Comparison of ENCODE assay signal across 8 cellular contexts in the genomic region with DNA sequence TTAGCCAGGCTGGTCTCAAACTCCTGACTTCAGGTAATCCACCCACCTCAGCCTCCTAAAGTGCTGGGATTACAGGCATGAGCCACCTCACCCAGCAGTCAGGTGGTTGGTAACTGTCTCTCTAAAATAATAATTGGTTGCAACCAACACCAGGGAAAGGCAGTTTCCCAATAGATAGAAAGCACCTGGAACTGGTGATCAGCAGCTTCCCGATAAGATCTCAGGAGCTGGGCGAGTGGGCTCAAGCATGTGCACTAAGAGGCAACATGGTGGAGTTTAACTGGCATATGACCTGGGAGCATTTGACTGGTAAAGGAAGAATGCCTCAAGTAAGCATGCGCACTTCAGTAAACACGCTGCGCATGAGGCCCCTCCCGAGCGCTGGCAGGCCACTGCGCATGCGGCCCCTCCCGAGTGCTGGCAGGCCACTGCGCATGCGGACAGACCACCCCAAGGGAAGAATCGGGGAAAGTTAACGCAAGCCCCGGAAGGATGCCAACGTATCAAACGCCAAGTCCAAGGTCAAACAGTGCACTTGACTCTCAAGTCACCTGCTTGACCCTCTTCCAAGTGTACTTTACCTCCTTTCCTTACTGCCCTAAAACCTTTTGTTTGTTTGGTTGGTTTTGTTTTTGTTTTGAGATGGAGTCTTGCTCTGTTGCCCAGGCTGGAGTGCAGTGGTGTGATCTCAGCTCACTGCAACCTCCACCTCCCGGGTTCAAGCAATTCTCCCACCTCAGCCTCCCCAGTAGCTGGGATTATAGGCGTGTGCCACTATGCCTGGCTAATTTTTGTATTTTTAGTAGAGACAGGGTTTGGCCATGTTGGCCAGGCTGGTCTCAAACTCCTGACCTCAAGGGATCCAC. TPM values are rescaled to one million over a fixed set of nuclear protein-coding genes. Genes with fewer than 3 reads are reported as not detected.
DNase-seq lines count a peak whose midpoint lies in the region; ATAC-seq, FAIRE-seq and TF ChIP-seq lines count a peak whose summit lies in the region.
"Not testable (repeated sequence)": the region's sequence is repeated elsewhere in the genome, so short reads cannot be mapped to it uniquely, and the experiment has no call there.

No MANE protein-coding gene starts in this region.

- not testable (repeated sequence) for H3K9me1 ChIP-seq in endothelial cell of umbilical vein (replicated peaks; ENCODE audit: control insufficient read depth, extremely low read depth, insufficient read depth, low read length)

- H3K4me1 Mint-ChIP-seq in activated naive CD4-positive, alpha-beta T cell treated with anti-CD3 and anti-CD28 coated beads, Interleukin-2, amount 10 ng/mL, durations not matched to agents 7 days and 5 days, result not testable (repeated sequence)

- H3K9ac ChIP-seq in endothelial cell of umbilical vein (replicated peaks; ENCODE audit: extremely low read depth, insufficient read depth, low read length), result not testable (repeated sequence)

- peaks cover 13% of the 10 kb centered on the region for H3K27me3 Mint-ChIP-seq in activated naive CD4-positive, alpha-beta T cell treated with anti-CD3 and anti-CD28 coated beads, Interleukin-2, amount 10 ng/mL, durations not matched to agents 7 days and 5 days

- not testable (repeated sequence) for TF ChIP-seq POLR2A in endothelial cell of umbilical vein (IDR thresholded peaks at IDR 0.05; ENCODE audit: low read depth, low read length)

- ATAC-seq in HG02870 (IDR thresholded peaks at IDR 0.05; ENCODE audit: unreplicated experiment), result peak; percentile 53

- not testable (repeated sequence) for H3K4me3 ChIP-seq in endothelial cell of umbilical vein (replicated peaks in 1 of 3; ENCODE audit: insufficient read depth in 1 of 3, low read depth in 1 of 3, low read length in 3 of 3)
- H3K4me3 ChIP-seq in retinal pigment epithelial cell (ENCODE audit: low read length), result peak overlapping the region; percentile 33

- CTCF ChIA-PET in activated naive CD4-positive, alpha-beta T cell treated with anti-CD3 and anti-CD28 coated beads, Interleukin-2, amount 10 ng/mL, durations not matched to agents 7 days and 5 days (lab: Charles Lee), result not testable (repeated sequence)
- CTCF ChIA-PET in endothelial cell of umbilical vein (lab: Charles Lee), result interaction anchor here (1.2 kb wide), 1 partner anchor 57 kb away, joined by 3 read pairs; no protein-coding TSS in a partner anchor

- H3K36me3 ChIP-seq in endothelial cell of umbilical vein (ENCODE audit: control insufficient read depth in 2 of 2, extremely low read depth in 1 of 2, insufficient read depth in 2 of 2, low read length in 2 of 2), result not testable (repeated sequence)

- peak; percentile 38 for DNase-seq in CD1c-positive myeloid dendritic cell (ENCODE audit: extremely low spot score)
- peak; percentile 46 to 59 for DNase-seq in activated CD4-positive, alpha-beta T cell treated with anti-CD3 and anti-CD28 coated beads for 24 hours (ENCODE audit: low read depth in 2 of 2)
- DNase-seq in activated naive CD4-positive, alpha-beta T cell treated with anti-CD3 and anti-CD28 coated beads, Interleukin-2, amount 10 ng/mL, durations not matched to agents 7 days and 5 days, result peak; percentile 60
- peak; percentile 82 for DNase-seq in endothelial cell of umbilical vein (ENCODE audit: low read depth, low spot score)
- DNase-seq in kidney tubule cell (ENCODE audit: low spot score), result peak; percentile 65
- DNase-seq in retinal pigment epithelial cell (ENCODE audit: low read depth), result peak; percentile 41
- peak; percentile 55 to 57 for DNase-seq in stimulated activated CD8-positive, alpha-beta memory T cell treated with anti-CD3 and anti-CD28 coated beads, Interleukin-7, amount 100 ng/mL, for 4 hours (ENCODE audit: low read depth in 2 of 2)

- peak overlapping the region; percentile 25 for H3K4me2 ChIP-seq in endothelial cell of umbilical vein (ENCODE audit: insufficient read depth, low read length)

- BruUV-seq in endothelial cell of umbilical vein (replicated peaks; lab: Mats Ljungman, UMichigan), result not testable (repeated sequence)

- FAIRE-seq in endothelial cell of umbilical vein (lab: Jason Lieb, UNC), result not testable (repeated sequence)

- not testable (repeated sequence) for TF ChIP-seq CTCF in endothelial cell of umbilical vein (IDR thresholded peaks at IDR 0.05; ENCODE audit: extremely low read depth in 1 of 2, insufficient read depth in 1 of 2, low read depth in 1 of 2, low read length in 2 of 2); retinal pigment epithelial cell (conservative IDR thresholded peaks at IDR 0.05; ENCODE audit: low read depth, low read length)

- H3K27ac ChIP-seq in endothelial cell of umbilical vein (ENCODE audit: insufficient read depth, low read depth, low read length), result not testable (repeated sequence)

- not testable (repeated sequence) for H3K79me2 ChIP-seq in endothelial cell of umbilical vein (ENCODE audit: control insufficient read depth, insufficient read depth, low read length)

- POLR2A ChIA-PET in endothelial cell of umbilical vein (lab: Charles Lee), result not testable (repeated sequence)

- not testable (repeated sequence) for H3K4me3 Mint-ChIP-seq in activated naive CD4-positive, alpha-beta T cell treated with anti-CD3 and anti-CD28 coated beads, Interleukin-2, amount 10 ng/mL, durations not matched to agents 7 days and 5 days

- not testable (repeated sequence) for H3K27me3 ChIP-seq in endothelial cell of umbilical vein (ENCODE audit: control insufficient read depth in 2 of 2, insufficient read depth in 2 of 2, low read length in 2 of 2)

- not testable (repeated sequence) for H3K27ac Mint-ChIP-seq in activated naive CD4-positive, alpha-beta T cell treated with anti-CD3 and anti-CD28 coated beads, Interleukin-2, amount 10 ng/mL, durations not matched to agents 7 days and 5 days

- H2AFZ ChIP-seq in endothelial cell of umbilical vein (ENCODE audit: low read depth, low read length), result peak overlapping the region; percentile 56

- intact Hi-C loops in endothelial cell of umbilical vein (cut with micrococcal nuclease), result not testable (repeated sequence)

- not testable (repeated sequence) for H3K36me3 Mint-ChIP-seq in activated naive CD4-positive, alpha-beta T cell treated with anti-CD3 and anti-CD28 coated beads, Interleukin-2, amount 10 ng/mL, durations not matched to agents 7 days and 5 days

- H4K20me1 ChIP-seq in endothelial cell of umbilical vein (replicated peaks; ENCODE audit: control insufficient read depth, extremely low read depth, insufficient read depth, low read length), result not testable (repeated sequence)

- H3K9me3 Mint-ChIP-seq in activated naive CD4-positive, alpha-beta T cell treated with anti-CD3 and anti-CD28 coated beads, Interleukin-2, amount 10 ng/mL, durations not matched to agents 7 days and 5 days, result not testable (repeated sequence)

- H3K9me3 ChIP-seq in endothelial cell of umbilical vein (replicated peaks; ENCODE audit: control insufficient read depth, insufficient read depth, low read length), result not testable (repeated sequence)

- dilution Hi-C loops in endothelial cell of umbilical vein (cut with MboI; ENCODE audit: extremely low pct_ligation_motif_present, low sequenced_read_pairs), result not testable (repeated sequence)

- H3K4me1 ChIP-seq in endothelial cell of umbilical vein (ENCODE audit: control insufficient read depth, extremely low read depth, insufficient read depth, low read length), result not testable (repeated sequence)

RNA-seq across cellular contexts. Expression of gene FZD9, which starts 34.2 kb away (rescaled TPM):
- 0.75 and 0.90 TPM in 2 replicates for total RNA-seq in endothelial cell of umbilical vein
- 0.72 and 1.3 TPM in 2 replicates for polyA plus RNA-seq in endothelial cell of umbilical vein
- polyA plus RNA-seq in endothelial cell of umbilical vein (2011; cell fraction: cytosol; rRNA removed), result 0.34 and 0.45 TPM in 2 replicates
- 0.21 and 0.22 TPM in 2 replicates for polyA plus RNA-seq in endothelial cell of umbilical vein (2011; cell fraction: nucleus; rRNA removed)
- 0.31 and 0.89 TPM in 2 replicates for polyA plus RNA-seq in endothelial cell of umbilical vein (2012)
- polyA minus RNA-seq in endothelial cell of umbilical vein, result 0.53 and 0.58 TPM in 2 replicates
- polyA minus RNA-seq in endothelial cell of umbilical vein (2011; cell fraction: cytosol; rRNA and poly(A)+ RNA removed), result 0.41 TPM
- 0.19 and 0.67 TPM in 2 replicates for polyA minus RNA-seq in endothelial cell of umbilical vein (2011; cell fraction: nucleus; rRNA and poly(A)+ RNA removed)
